In the genomic region with DNA sequence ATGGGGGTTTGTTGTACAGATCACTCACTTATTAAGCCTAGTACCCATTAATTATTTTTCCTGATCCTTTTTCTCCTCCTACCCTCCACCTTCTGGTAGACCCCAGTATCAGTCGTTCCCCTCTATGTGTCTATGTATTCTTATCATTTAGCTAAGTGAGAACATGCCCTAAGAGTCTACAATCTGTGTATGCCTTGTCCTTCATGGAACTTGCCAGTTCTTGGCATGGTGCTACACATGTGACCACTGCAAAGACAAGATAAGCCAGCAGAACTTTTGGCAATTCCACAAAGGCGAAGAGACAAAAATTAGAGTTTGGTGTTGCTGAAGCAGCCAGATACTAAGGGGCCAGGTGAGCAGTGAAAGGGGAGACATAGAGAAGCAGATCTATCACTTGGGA, we compare ENCODE assay signal across 20 cellular contexts.
"Had no signal": no experiment of that assay in that cellular context is flagged by ENCODE, and none has a peak within 500 bp of the region (broad histone marks: within the 10 kb centered on the region; RNA-seq: fewer than 3 reads in every experiment).

No MANE protein-coding gene starts in this region.

- H3K27ac ChIP-seq: coronary artery, dorsolateral prefrontal cortex, epithelial cell of prostate, esophagus squamous epithelium, foreskin keratinocyte, lower lobe of right lung, stomach, thoracic aorta, transverse colon had no signal

- H3K4me1 Mint-ChIP-seq: memory B cell, mesothelial cell of epicardium had no signal

- H3K27ac Mint-ChIP-seq: memory B cell; mesothelial cell of epicardium; natural killer cell treated with Interleukin-12 subunit alpha and Interleukin-12 subunit beta and Interleukin-15 and Interleukin-18, amount 100 ng/mL, for 72 hours had no signal

- FAIRE-seq: small intestine had no signal

- H3K4me1 ChIP-seq: esophagus squamous epithelium, foreskin keratinocyte, lower lobe of right lung, stomach, transverse colon had no signal

- H3K4me3 Mint-ChIP-seq: memory B cell; mesothelial cell of epicardium; natural killer cell treated with Interleukin-12 subunit alpha and Interleukin-12 subunit beta and Interleukin-15 and Interleukin-18, amount 100 ng/mL, for 72 hours had no signal

- H3K36me3 Mint-ChIP-seq: memory B cell, mesothelial cell of epicardium had no signal

- ATAC-seq: foreskin keratinocyte, left lobe of liver, lower lobe of right lung had no signal

- H3K36me3 ChIP-seq: esophagus squamous epithelium, lower lobe of right lung, stomach, thoracic aorta, transverse colon had no signal

- DNase-seq: central memory CD4-positive, alpha-beta T cell; dorsolateral prefrontal cortex; effector CD8-positive, alpha-beta T cell; esophagus squamous epithelium; foreskin keratinocyte; hippocampal formation; lower lobe of right lung; small intestine; stimulated activated CD4-positive, alpha-beta T cell treated with anti-CD3 and anti-CD28 coated beads, Interleukin-12 subunit alpha, Interleukin-12 subunit beta, amount 100 ng/mL, for 4 hours; stimulated activated naive CD4-positive, alpha-beta T cell; stomach; substantia nigra; transverse colon had no signal

- H3K4me3 ChIP-seq: coronary artery, dorsolateral prefrontal cortex, esophagus squamous epithelium, lower lobe of right lung, stomach, thoracic aorta, transverse colon had no signal

- H3K9me3 ChIP-seq: esophagus squamous epithelium, lower lobe of right lung, thoracic aorta had no signal

- H3K27me3 ChIP-seq: esophagus squamous epithelium, foreskin keratinocyte, stomach, transverse colon had no signal

- H3K9me3 Mint-ChIP-seq: natural killer cell treated with Interleukin-12 subunit alpha and Interleukin-12 subunit beta and Interleukin-15 and Interleukin-18, amount 100 ng/mL, for 72 hours had no signal
